28 cellular contexts compared by ENCODE assay signal in genomic region chr16:76292218-76292617, GRCh38. TPM values are rescaled to one million over a fixed set of nuclear protein-coding genes. Genes with fewer than 3 reads are reported as not detected.
"Had no signal": no experiment of that assay in that cellular context is flagged by ENCODE, and none has a peak within 500 bp of the region (broad histone marks: within the 10 kb centered on the region; RNA-seq: fewer than 3 reads in every experiment).

No MANE protein-coding gene starts in this region.

- ATAC-seq: activated T-helper 17 cell treated with anti-CD3 and anti-CD28 coated beads, Interleukin-2, amount 50 U/mL, for 72 hours; HepG2; Right ventricle myocardium inferior; T-helper 17 cell had no signal

- H3K4me1 Mint-ChIP-seq: activated CD4-positive, alpha-beta memory T cell treated with anti-CD3 and anti-CD28 coated beads, Interleukin-2, amount 10 ng/mL, durations not matched to agents 7 days and 5 days; activated CD4-positive, alpha-beta T cell treated with anti-CD3 and anti-CD28 coated beads, Interleukin-2, amount 10 ng/mL, durations not matched to agents 7 days and 5 days; activated T-helper 17 cell treated with anti-CD3 and anti-CD28 coated beads, Interleukin-2, amount 50 U/mL, for 72 hours; central memory CD8-positive, alpha-beta T cell; T-helper 17 cell had no signal

- H3K4me2 ChIP-seq: KMS-11 had no signal

- DNase-seq: activated CD4-positive, alpha-beta memory T cell treated with anti-CD3 and anti-CD28 coated beads, Interleukin-2, amount 10 ng/mL, durations not matched to agents 7 days and 5 days; activated CD4-positive, alpha-beta T cell treated with anti-CD3 and anti-CD28 coated beads, Interleukin-2, amount 10 ng/mL, durations not matched to agents 7 days and 5 days; activated CD4-positive, CD25-positive, alpha-beta regulatory T cell; activated gamma-delta T cell; activated naive CD4-positive, alpha-beta T cell treated with anti-CD3 and anti-CD28 coated beads for 36 hours; activated T-cell treated with anti-CD3 and anti-CD28 coated beads for 4 hours; activated T-cell treated with anti-CD3 and anti-CD28 coated beads, Interleukin-2, amount 50 U/mL, for 48 hours; amygdala; NCI-H1105; NCI-H1436; NCI-H2029; NCI-H2107; NCI-H446; NCI-H526 treated with DMSO at 0.1 percent for 48 hours; T-helper 17 cell; T-helper 9 cell had no signal

- H3K9ac ChIP-seq: KMS-11 had no signal

- H3K27me3 Mint-ChIP-seq: activated CD4-positive, alpha-beta memory T cell treated with anti-CD3 and anti-CD28 coated beads, Interleukin-2, amount 10 ng/mL, durations not matched to agents 7 days and 5 days; activated CD4-positive, alpha-beta T cell treated with anti-CD3 and anti-CD28 coated beads, Interleukin-2, amount 10 ng/mL, durations not matched to agents 7 days and 5 days; activated T-helper 17 cell treated with anti-CD3 and anti-CD28 coated beads, Interleukin-2, amount 50 U/mL, for 72 hours; central memory CD8-positive, alpha-beta T cell; T-helper 17 cell had no signal

- H3K36me3 Mint-ChIP-seq: activated naive CD8-positive, alpha-beta T cell; brain had no signal

- H3K9me3 Mint-ChIP-seq: activated CD4-positive, alpha-beta T cell treated with anti-CD3 and anti-CD28 coated beads, Interleukin-2, amount 10 ng/mL, durations not matched to agents 7 days and 5 days; activated naive CD4-positive, alpha-beta T cell treated with anti-CD3 and anti-CD28 coated beads for 36 hours had no signal

- H3K27ac Mint-ChIP-seq: activated CD4-positive, alpha-beta memory T cell treated with anti-CD3 and anti-CD28 coated beads, Interleukin-2, amount 10 ng/mL, durations not matched to agents 7 days and 5 days; activated CD4-positive, alpha-beta T cell treated with anti-CD3 and anti-CD28 coated beads, Interleukin-2, amount 10 ng/mL, durations not matched to agents 7 days and 5 days; activated naive CD4-positive, alpha-beta T cell treated with anti-CD3 and anti-CD28 coated beads for 36 hours; activated naive CD8-positive, alpha-beta T cell; activated T-helper 17 cell treated with anti-CD3 and anti-CD28 coated beads, Interleukin-2, amount 50 U/mL, for 72 hours; brain; T-helper 17 cell had no signal

- H3K27ac ChIP-seq: KMS-11, VCaP had no signal

- H3K4me3 Mint-ChIP-seq: activated CD4-positive, alpha-beta memory T cell treated with anti-CD3 and anti-CD28 coated beads, Interleukin-2, amount 10 ng/mL, durations not matched to agents 7 days and 5 days; activated CD4-positive, alpha-beta T cell treated with anti-CD3 and anti-CD28 coated beads, Interleukin-2, amount 10 ng/mL, durations not matched to agents 7 days and 5 days; activated naive CD4-positive, alpha-beta T cell treated with anti-CD3 and anti-CD28 coated beads for 36 hours; activated naive CD8-positive, alpha-beta T cell; activated T-helper 17 cell treated with anti-CD3 and anti-CD28 coated beads, Interleukin-2, amount 50 U/mL, for 72 hours; brain; central memory CD8-positive, alpha-beta T cell; T-helper 17 cell had no signal

RNA-seq across cellular contexts. Expression of gene CNTNAP4, which starts 15.0 kb away (rescaled TPM):
- total RNA-seq: activated CD4-positive, alpha-beta memory T cell treated with anti-CD3 and anti-CD28 coated beads, Interleukin-2, amount 10 ng/mL, durations not matched to agents 7 days and 5 days; activated CD4-positive, alpha-beta T cell treated with anti-CD3 and anti-CD28 coated beads, Interleukin-2, amount 10 ng/mL, durations not matched to agents 7 days and 5 days; activated CD8-positive, alpha-beta memory T cell treated with anti-CD3 and anti-CD28 coated beads for 36 hours; activated naive CD4-positive, alpha-beta T cell treated with anti-CD3 and anti-CD28 coated beads for 36 hours; activated T-helper 17 cell treated with anti-CD3 and anti-CD28 coated beads, Interleukin-2, amount 50 U/mL, for 72 hours; astrocyte; HepG2; MCF 10A; Right ventricle myocardium inferior; RPMI7951; T-helper 17 cell had no signal
- polyA plus RNA-seq: HepG2 had no signal
